ENCODE assay signal across 27 cellular contexts in genomic region chr9:133681658-133682306, GRCh38. TPM values are rescaled to one million over a fixed set of nuclear protein-coding genes. Genes with fewer than 3 reads are reported as not detected.
DNase-seq lines count a peak whose midpoint lies in the region; ATAC-seq, FAIRE-seq and TF ChIP-seq lines count a peak whose summit lies in the region.
"Had no signal": no experiment of that assay in that cellular context is flagged by ENCODE, and none has a peak within 500 bp of the region (broad histone marks: within the 10 kb centered on the region; RNA-seq: fewer than 3 reads in every experiment).

No MANE protein-coding gene starts in this region.

- DNase-seq in Right ventricle myocardium inferior (ENCODE audit: missing footprints), result peak; percentile 58
- no peak for DNase-seq in heart right ventricle
- peak in 1 of 5 donors; percentile 47 for DNase-seq in CD8-positive, alpha-beta memory T cell
- DNase-seq in effector memory CD8-positive, alpha-beta T cell, result no peak
- no peak for DNase-seq in neuronal stem cell (ENCODE audit: low spot score)
- DNase-seq in GM12892 (ENCODE audit: insufficient read length), result no peak
- DNase-seq: activated CD4-positive, alpha-beta T cell treated with anti-CD3 and anti-CD28 coated beads, Interleukin-2, amount 50 U/mL, for 1 hour; activated naive CD4-positive, alpha-beta T cell treated with anti-CD3 and anti-CD28 coated beads for 36 hours; anterior cingulate cortex; endodermal cell; NCI-H146; NCI-H226; NCI-H69; PC-9; SHP77; stimulated activated naive CD4-positive, alpha-beta T cell had no signal

- H3K4me1 Mint-ChIP-seq in CD8-positive, alpha-beta memory T cell, result peaks cover 30 to 59% (median 36%) of the 10 kb centered on the region in 3 donors
- H3K4me1 Mint-ChIP-seq in effector memory CD8-positive, alpha-beta T cell (ENCODE audit: low read depth in 2 of 2), result peaks cover 18 to 26% of the 10 kb centered on the region in 2 donors
- H3K4me1 Mint-ChIP-seq: CD14-positive monocyte, endodermal cell had no signal

- H3K9me3 Mint-ChIP-seq in CD8-positive, alpha-beta memory T cell, result no peaks in the 10 kb centered on the region
- no peaks in the 10 kb centered on the region for H3K9me3 Mint-ChIP-seq in effector memory CD8-positive, alpha-beta T cell
- H3K9me3 Mint-ChIP-seq: activated naive CD4-positive, alpha-beta T cell treated with anti-CD3 and anti-CD28 coated beads for 36 hours; activated T-helper 1 cell treated with anti-CD3 and anti-CD28 coated beads, Interleukin-12 subunit alpha, Interleukin-12 subunit beta, Interleukin-2, Interleukin-4 antibody, amounts not matched to agents 30 ng/mL and 10 ng/mL and 1 ng/mL, durations not matched to agents 14 hours and 24 hours and 36 hours; CD14-positive monocyte; endodermal cell had no signal

- no peaks in the 10 kb centered on the region for H3K36me3 Mint-ChIP-seq in CD8-positive, alpha-beta memory T cell
- H3K36me3 Mint-ChIP-seq in effector memory CD8-positive, alpha-beta T cell (ENCODE audit: insufficient read depth), result peaks cover 22% of the 10 kb centered on the region
- H3K36me3 Mint-ChIP-seq: CD14-positive monocyte had no signal

- peak overlapping the region in 7 of 8 donors; percentile 17 to 98 (median 81) for H3K27ac Mint-ChIP-seq in CD8-positive, alpha-beta memory T cell
- H3K27ac Mint-ChIP-seq in effector memory CD8-positive, alpha-beta T cell, result peak overlapping the region; percentile 88 to 91
- H3K27ac Mint-ChIP-seq: activated naive CD4-positive, alpha-beta T cell treated with anti-CD3 and anti-CD28 coated beads for 36 hours; activated T-helper 1 cell treated with anti-CD3 and anti-CD28 coated beads, Interleukin-12 subunit alpha, Interleukin-12 subunit beta, Interleukin-2, Interleukin-4 antibody, amounts not matched to agents 30 ng/mL and 10 ng/mL and 1 ng/mL, durations not matched to agents 14 hours and 24 hours and 36 hours; CD14-positive monocyte; endodermal cell had no signal

- no peak overlapping the region for H3K4me2 ChIP-seq in neuronal stem cell (ENCODE audit: insufficient read depth, low read length, poor library complexity, severe bottlenecking)
- H3K4me2 ChIP-seq: PC-9 had no signal

- H3K4me3 ChIP-seq in heart right ventricle, result no peak overlapping the region
- no peak overlapping the region for H3K4me3 ChIP-seq in CD8-positive, alpha-beta memory T cell (ENCODE audit: low read length)
- no peak overlapping the region for H3K4me3 ChIP-seq in neuronal stem cell (ENCODE audit: low read length in 2 of 2)
- H3K4me3 ChIP-seq: cardiac muscle cell, PC-9, skin epidermis, upper lobe of left lung had no signal

- H3K4me3 Mint-ChIP-seq in CD8-positive, alpha-beta memory T cell, result peak overlapping the region in 1 of 7 donors; percentile 66
- peak overlapping the region in 1 of 2 donors; percentile 8 for H3K4me3 Mint-ChIP-seq in effector memory CD8-positive, alpha-beta T cell
- H3K4me3 Mint-ChIP-seq: activated naive CD4-positive, alpha-beta T cell treated with anti-CD3 and anti-CD28 coated beads for 36 hours; activated T-helper 1 cell treated with anti-CD3 and anti-CD28 coated beads, Interleukin-12 subunit alpha, Interleukin-12 subunit beta, Interleukin-2, Interleukin-4 antibody, amounts not matched to agents 30 ng/mL and 10 ng/mL and 1 ng/mL, durations not matched to agents 14 hours and 24 hours and 36 hours; CD14-positive monocyte; endodermal cell had no signal

- no peaks in the 10 kb centered on the region for H3K36me3 ChIP-seq in heart right ventricle
- no peaks in the 10 kb centered on the region for H3K36me3 ChIP-seq in CD8-positive, alpha-beta memory T cell (ENCODE audit: insufficient read depth, low read length)
- no peaks in the 10 kb centered on the region for H3K36me3 ChIP-seq in neuronal stem cell (replicated peaks in 1 of 2; ENCODE audit: control insufficient read depth in 2 of 2, insufficient read depth in 2 of 2, low read length in 2 of 2)
- H3K36me3 ChIP-seq: cardiac muscle cell, upper lobe of left lung had no signal

- H4K91ac ChIP-seq in neuronal stem cell (ENCODE audit: low read depth, low read length, poor library complexity), result peak overlapping the region; percentile 53

- intact Hi-C loops in Right ventricle myocardium inferior (cut with DNase I), result no loop called here
- intact Hi-C loops in heart right ventricle (cut with DNase I), result no loop called here

- no peak overlapping the region for H2AFZ ChIP-seq in neuronal stem cell (ENCODE audit: low read length)
- H2AFZ ChIP-seq: PC-9 had no signal

- H3K4me1 ChIP-seq in heart right ventricle (peaks cover 13 to 61% (median 45%) of the 10 kb centered on the region in 9 donors), neuronal stem cell (ENCODE audit: control insufficient read depth in 2 of 2, insufficient read depth in 1 of 2, low read depth in 1 of 2, low read length in 2 of 2) (peaks cover 2 to 11% of the 10 kb centered on the region in 2 donors)
- H3K4me1 ChIP-seq in CD8-positive, alpha-beta memory T cell (ENCODE audit: insufficient read depth, low read length), result peaks cover 55% of the 10 kb centered on the region

- no peak overlapping the region for H2AK5ac ChIP-seq in neuronal stem cell (ENCODE audit: low read depth, low read length)

- 94 to 95% methylated on average over 35 of the region's 35 CpGs for WGBS in heart right ventricle, 2 donors
- WGBS in neuronal stem cell (ENCODE audit: extremely low coverage in 2 of 2, insufficient read length in 2 of 2, insufficient replicate concordance in 1 of 2), 2 donors, result no CpG with 5 or more reads among the region's 35 CpGs

- peaks cover 0 to 1% of the 10 kb centered on the region in 2 donors for H3K27me3 Mint-ChIP-seq in CD8-positive, alpha-beta memory T cell
- no peaks in the 10 kb centered on the region for H3K27me3 Mint-ChIP-seq in effector memory CD8-positive, alpha-beta T cell

- no peak overlapping the region for H2BK12ac ChIP-seq in neuronal stem cell (ENCODE audit: low read length)

- H2BK15ac ChIP-seq in neuronal stem cell (ENCODE audit: low read length), result no peak overlapping the region

- TF ChIP-seq POLR2A in GM12892 (IDR thresholded peaks at IDR 0.05; ENCODE audit: low read depth, low read length), result no peak

- no peak for FAIRE-seq in GM12892 (lab: Jason Lieb, UNC)
- FAIRE-seq: HTR-8/SVneo had no signal

- peak overlapping the region; percentile 56 for H3K14ac ChIP-seq in neuronal stem cell (ENCODE audit: low read length)

- no peak overlapping the region for H3K4ac ChIP-seq in neuronal stem cell (ENCODE audit: low read length)

- no peak overlapping the region for H2BK120ac ChIP-seq in neuronal stem cell (ENCODE audit: low read depth, low read length)

- POLR2A ChIA-PET in CD8-positive, alpha-beta memory T cell (lab: Charles Lee), result no interaction called here

- no peak overlapping the region for H3K9ac ChIP-seq in neuronal stem cell (ENCODE audit: low read depth, low read length, poor library complexity)

- peak overlapping the region; percentile 17 for H4K8ac ChIP-seq in neuronal stem cell (ENCODE audit: low read depth, low read length)

- H3K27ac ChIP-seq in heart right ventricle (no peak overlapping the region), neuronal stem cell (replicated peaks; ENCODE audit: low read length) (no peak overlapping the region)
- H3K27ac ChIP-seq in CD8-positive, alpha-beta memory T cell (ENCODE audit: low read depth, low read length), result no peak overlapping the region
- H3K27ac ChIP-seq: cardiac muscle cell, PC-9 had no signal

- no peaks in the 10 kb centered on the region for H3K27me3 ChIP-seq in heart right ventricle
- H3K27me3 ChIP-seq in CD8-positive, alpha-beta memory T cell (ENCODE audit: insufficient read depth, low read length, poor library complexity, severe bottlenecking), result no peaks in the 10 kb centered on the region
- no peaks in the 10 kb centered on the region for H3K27me3 ChIP-seq in neuronal stem cell (ENCODE audit: control insufficient read depth in 3 of 3, insufficient read depth in 3 of 3, low read depth in 1 of 3, low read length in 3 of 3)
- H3K27me3 ChIP-seq: cardiac muscle cell, upper lobe of left lung had no signal

- H3K9me3 ChIP-seq in heart right ventricle, result no peaks in the 10 kb centered on the region
- no peaks in the 10 kb centered on the region for H3K9me3 ChIP-seq in CD8-positive, alpha-beta memory T cell (ENCODE audit: low read length)
- H3K9me3 ChIP-seq in neuronal stem cell (replicated peaks in 1 of 2; ENCODE audit: control insufficient read depth in 2 of 2, insufficient read depth in 1 of 2, low read depth in 1 of 2, low read length in 2 of 2), result no peaks in the 10 kb centered on the region
- H3K9me3 ChIP-seq: upper lobe of left lung had no signal

- H3K79me1 ChIP-seq in neuronal stem cell (ENCODE audit: low read depth, low read length), result peaks cover 1% of the 10 kb centered on the region

- peak overlapping the region; percentile 76 for H3K18ac ChIP-seq in neuronal stem cell (ENCODE audit: low read length)

- TF ChIP-seq CTCF in heart right ventricle (IDR thresholded peaks at IDR 0.05), result no peak

- CTCF ChIA-PET in CD8-positive, alpha-beta memory T cell (lab: Charles Lee), result no interaction called here

- peak overlapping the region; percentile 50 for H2BK5ac ChIP-seq in neuronal stem cell (ENCODE audit: low read length)

- ATAC-seq in Right ventricle myocardium inferior (no peak), heart right ventricle (no peak), SK-N-SH treated with all-trans-retinoic acid at 6 μM for 48 hours (no peak), GM19455 (IDR thresholded peaks at IDR 0.05; ENCODE audit: unreplicated experiment) (no peak)
- ATAC-seq in effector memory CD8-positive, alpha-beta T cell (replicated peaks), result no peak

- H3K23ac ChIP-seq in neuronal stem cell (ENCODE audit: low read depth, low read length, poor library complexity), result no peak overlapping the region

TF ChIP-seq in SK-N-SH treated with all-trans-retinoic acid at 6 μM for 48 hours, 23 proteins besides CTCF, POLR2A, EP300 and RAD21 (continues in another document):
- no peak for TF ChIP-seq BACH2 (CRISPR knock-in tag; IDR thresholded peaks at IDR 0.05; ENCODE audit: borderline replicate concordance)
- TF ChIP-seq ZNF8 (CRISPR knock-in tag; IDR thresholded peaks at IDR 0.05), result no peak
- no peak for TF ChIP-seq ZC3H10 (CRISPR knock-in tag; IDR thresholded peaks at IDR 0.05)
- no peak for TF ChIP-seq ZFP3 (CRISPR knock-in tag; IDR thresholded peaks at IDR 0.05)
- TF ChIP-seq ZFP30 (CRISPR knock-in tag; IDR thresholded peaks at IDR 0.05), result no peak

RNA-seq across cellular contexts. Expression of gene DBH, which starts 45.6 kb away (rescaled TPM):
- total RNA-seq in Right ventricle myocardium inferior, result not detected
- under 1 TPM in 1 of 10 donors, not detected in 9; 0.09 TPM for total RNA-seq in heart right ventricle
- polyA plus RNA-seq in heart right ventricle, result under 1 TPM in 1 of 2 donors, not detected in 1; 0.01 TPM
- not detected for total RNA-seq in CD8-positive, alpha-beta memory T cell
- polyA plus RNA-seq in CD8-positive, alpha-beta memory T cell, result not detected
- not detected for polyA plus RNA-seq in neuronal stem cell (2013, experiment 1 of 2)
- polyA plus RNA-seq in neuronal stem cell (2013, experiment 2 of 2), result not detected
- not detected for polyA plus RNA-seq in GM12892 (2012; ENCODE audit: missing spikeins)
- total RNA-seq: activated naive CD4-positive, alpha-beta T cell treated with anti-CD3 and anti-CD28 coated beads for 36 hours; activated T-helper 1 cell treated with anti-CD3 and anti-CD28 coated beads, Interleukin-12 subunit alpha, Interleukin-12 subunit beta, Interleukin-2, Interleukin-4 antibody, amounts not matched to agents 30 ng/mL and 10 ng/mL and 1 ng/mL, durations not matched to agents 14 hours and 24 hours and 36 hours; cardiac muscle cell; Daoy; endodermal cell; H4; osteoblast; PC-9 had no signal
- polyA plus RNA-seq: CD14-positive monocyte had no signal

RNA-seq across cellular contexts. Expression of gene SARDH, which starts 56.4 kb away (rescaled TPM):
- total RNA-seq in Right ventricle myocardium inferior, result 0.41 TPM
- total RNA-seq in heart right ventricle, result 1 to 10 TPM in 2 of 10 donors, under 1 TPM in 8; 0.28 to 1.8 (median 0.68) TPM
- under 1 TPM; 0.38 to 0.44 TPM for polyA plus RNA-seq in heart right ventricle
- total RNA-seq in CD8-positive, alpha-beta memory T cell, result 1 to 10 TPM; 1.3 to 2.0 TPM
- polyA plus RNA-seq in CD8-positive, alpha-beta memory T cell, result 1.8 TPM
- polyA plus RNA-seq in neuronal stem cell (2013, experiment 1 of 2), result 3.8 TPM
- 3.7 TPM for polyA plus RNA-seq in neuronal stem cell (2013, experiment 2 of 2)
- not detected for polyA plus RNA-seq in GM12892 (2012; ENCODE audit: missing spikeins)
- polyA plus RNA-seq: CD14-positive monocyte had no signal
